22 cellular contexts compared by ENCODE assay signal in the genomic region with DNA sequence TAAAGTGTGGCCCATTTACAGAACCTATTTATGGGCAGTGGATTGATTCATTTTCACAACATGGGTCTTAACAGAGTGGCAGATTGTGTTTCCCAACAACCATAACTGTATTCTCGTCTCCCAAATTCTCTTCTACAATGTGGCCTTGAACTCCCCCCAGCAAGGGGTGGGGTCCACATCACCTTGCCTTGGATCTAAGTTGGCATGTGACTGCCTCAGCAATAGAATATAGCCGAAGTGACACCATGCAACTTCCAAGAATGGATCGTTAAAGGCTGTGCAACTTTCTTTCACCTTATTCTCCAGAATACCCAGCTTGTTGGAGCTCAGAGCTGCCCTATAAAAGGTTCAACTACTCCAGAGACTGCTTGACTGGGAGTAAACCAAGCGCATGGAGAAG.
"Had no signal": no experiment of that assay in that cellular context is flagged by ENCODE, and none has a peak within 500 bp of the region (broad histone marks: within the 10 kb centered on the region; RNA-seq: fewer than 3 reads in every experiment).

No MANE protein-coding gene starts in this region.

- H3K9me3 Mint-ChIP-seq: activated naive CD4-positive, alpha-beta T cell treated with anti-CD3 and anti-CD28 coated beads, Interleukin-2, amount 50 U/mL, for 72 hours; activated naive CD8-positive, alpha-beta T cell treated with anti-CD3 and anti-CD28 coated beads, Interleukin-2, amount 10 ng/mL, durations not matched to agents 7 days and 5 days; central memory CD8-positive, alpha-beta T cell; dendritic cell treated with granulocyte-macrophage colony-stimulating factor and Interleukin-4, amounts not matched to agents 40 ng/mL and 50 ng/mL, for 4 days; endodermal cell; T-helper 2 cell treated with Interferon-gamma antibody and Interleukin-4, amounts not matched to agents 5 μg/mL and 100 μg/mL, for 36 hours had no signal

- H3K36me3 Mint-ChIP-seq: activated naive CD4-positive, alpha-beta T cell treated with anti-CD3 and anti-CD28 coated beads, Interleukin-2, amount 10 ng/mL, durations not matched to agents 7 days and 5 days; activated naive CD4-positive, alpha-beta T cell treated with anti-CD3 and anti-CD28 coated beads, Interleukin-2, amount 50 U/mL, for 72 hours; activated naive CD8-positive, alpha-beta T cell treated with anti-CD3 and anti-CD28 coated beads, Interleukin-2, amount 10 ng/mL, durations not matched to agents 7 days and 5 days; brain had no signal

- H3K27ac Mint-ChIP-seq: activated B cell treated with CpG ODN at 0.5 μM for 24 hours; activated naive CD4-positive, alpha-beta T cell treated with anti-CD3 and anti-CD28 coated beads, Interleukin-2, amount 10 ng/mL, durations not matched to agents 7 days and 5 days; activated naive CD4-positive, alpha-beta T cell treated with anti-CD3 and anti-CD28 coated beads, Interleukin-2, amount 50 U/mL, for 72 hours; activated naive CD8-positive, alpha-beta T cell treated with anti-CD3 and anti-CD28 coated beads, Interleukin-2, amount 10 ng/mL, durations not matched to agents 7 days and 5 days; activated T-helper 17 cell treated with anti-CD3 and anti-CD28 coated beads, Interleukin-2, amount 50 U/mL, for 72 hours; brain; dendritic cell treated with granulocyte-macrophage colony-stimulating factor and Interleukin-4, amounts not matched to agents 40 ng/mL and 50 ng/mL, for 4 days; endodermal cell; T-helper 17 cell; T-helper 2 cell treated with Interferon-gamma antibody and Interleukin-4, amounts not matched to agents 5 μg/mL and 100 μg/mL, for 36 hours had no signal

- DNase-seq: activated B cell treated with CpG ODN at 0.5 μM for 24 hours; activated CD4-positive, alpha-beta T cell treated with anti-CD3 and anti-CD28 coated beads for 48 hours; activated CD4-positive, alpha-beta T cell treated with anti-CD3 and anti-CD28 coated beads, Interleukin-2, amount 50 U/mL, for 1 hour; activated CD4-positive, alpha-beta T cell treated with anti-CD3 and anti-CD28 coated beads, Interleukin-2, amount 50 U/mL, for 48 hours; activated gamma-delta T cell; activated naive CD4-positive, alpha-beta T cell; activated naive CD4-positive, alpha-beta T cell treated with anti-CD3 and anti-CD28 coated beads, Interleukin-2, amount 10 ng/mL, durations not matched to agents 7 days and 5 days; activated naive CD8-positive, alpha-beta T cell treated with anti-CD3 and anti-CD28 coated beads, Interleukin-2, amount 10 ng/mL, durations not matched to agents 7 days and 5 days; activated T-cell treated with anti-CD3 and anti-CD28 coated beads, Interleukin-2, amount 50 U/mL, for 4 hours; effector memory CD4-positive, alpha-beta T cell; foreskin fibroblast; T-helper 1 cell; T-helper 17 cell; T1000; WERI-Rb-1 had no signal

- H3K4me3 Mint-ChIP-seq: activated B cell treated with CpG ODN at 0.5 μM for 24 hours; activated naive CD4-positive, alpha-beta T cell treated with anti-CD3 and anti-CD28 coated beads, Interleukin-2, amount 10 ng/mL, durations not matched to agents 7 days and 5 days; activated naive CD8-positive, alpha-beta T cell treated with anti-CD3 and anti-CD28 coated beads, Interleukin-2, amount 10 ng/mL, durations not matched to agents 7 days and 5 days; activated T-cell treated with anti-CD3 and anti-CD28 coated beads, Interleukin-2, amount 50 U/mL, for 4 hours; activated T-helper 17 cell treated with anti-CD3 and anti-CD28 coated beads, Interleukin-2, amount 50 U/mL, for 72 hours; brain; central memory CD8-positive, alpha-beta T cell; dendritic cell treated with granulocyte-macrophage colony-stimulating factor and Interleukin-4, amounts not matched to agents 40 ng/mL and 50 ng/mL, for 4 days; endodermal cell; T-helper 17 cell; T-helper 2 cell treated with Interferon-gamma antibody and Interleukin-4, amounts not matched to agents 5 μg/mL and 100 μg/mL, for 36 hours had no signal

- H3K4me1 Mint-ChIP-seq: activated B cell treated with CpG ODN at 0.5 μM for 24 hours, brain, endodermal cell had no signal
